In the genomic region with DNA sequence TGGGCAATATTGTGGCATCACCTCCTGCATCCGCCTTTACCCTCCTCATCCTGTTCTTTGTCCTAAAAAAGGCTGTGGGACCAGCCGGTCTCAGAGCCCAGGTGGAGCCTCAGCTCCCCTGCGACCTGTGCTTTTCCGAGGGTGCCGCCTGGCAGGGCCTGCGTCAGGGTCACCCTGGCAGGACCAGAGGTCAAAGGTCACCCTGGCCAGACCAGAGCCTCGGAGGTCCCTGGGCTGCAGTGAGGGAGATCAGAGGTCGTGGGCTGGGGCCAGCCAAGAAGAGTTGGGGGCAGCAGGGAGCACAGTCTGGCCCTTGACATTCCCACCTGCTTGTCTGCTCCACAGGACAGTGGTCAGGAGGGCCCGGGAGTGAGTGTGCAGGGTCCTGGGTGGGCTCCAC, we compare ENCODE assay signal across 1 cellular context.
TF ChIP-seq lines count a peak whose summit lies in the region.

No MANE protein-coding gene starts in this region.

TF ChIP-seq in HepG2, 621 proteins besides CTCF, POLR2A, EP300 and RAD21 (continued from another document):
- TF ChIP-seq, protein P1, sequence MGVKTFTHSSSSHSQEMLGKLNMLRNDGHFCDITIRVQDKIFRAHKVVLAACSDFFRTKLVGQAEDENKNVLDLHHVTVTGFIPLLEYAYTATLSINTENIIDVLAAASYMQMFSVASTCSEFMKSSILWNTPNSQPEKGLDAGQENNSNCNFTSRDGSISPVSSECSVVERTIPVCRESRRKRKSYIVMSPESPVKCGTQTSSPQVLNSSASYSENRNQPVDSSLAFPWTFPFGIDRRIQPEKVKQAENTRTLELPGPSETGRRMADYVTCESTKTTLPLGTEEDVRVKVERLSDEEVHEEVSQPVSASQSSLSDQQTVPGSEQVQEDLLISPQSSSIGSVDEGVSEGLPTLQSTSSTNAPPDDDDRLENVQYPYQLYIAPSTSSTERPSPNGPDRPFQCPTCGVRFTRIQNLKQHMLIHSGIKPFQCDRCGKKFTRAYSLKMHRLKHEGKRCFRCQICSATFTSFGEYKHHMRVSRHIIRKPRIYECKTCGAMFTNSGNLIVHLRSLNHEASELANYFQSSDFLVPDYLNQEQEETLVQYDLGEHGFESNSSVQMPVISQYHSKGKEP (CRISPR knock-in tag; IDR thresholded peaks at IDR 0.05): no peak
- TF ChIP-seq SALL2 (CRISPR knock-in tag; IDR thresholded peaks at IDR 0.05) (no peak), NR2F6 (IDR thresholded peaks at IDR 0.05) (peak; percentile 16; the same call in 1 of the 2 replicates), NR2F6 (CRISPR knock-in tag; IDR thresholded peaks at IDR 0.05) (no peak), XRCC5 (optimal IDR thresholded peaks at IDR 0.05; ENCODE audit: low read length) (no peak), ZNF3 (CRISPR knock-in tag; IDR thresholded peaks at IDR 0.05) (no peak)
